In the genomic region with DNA sequence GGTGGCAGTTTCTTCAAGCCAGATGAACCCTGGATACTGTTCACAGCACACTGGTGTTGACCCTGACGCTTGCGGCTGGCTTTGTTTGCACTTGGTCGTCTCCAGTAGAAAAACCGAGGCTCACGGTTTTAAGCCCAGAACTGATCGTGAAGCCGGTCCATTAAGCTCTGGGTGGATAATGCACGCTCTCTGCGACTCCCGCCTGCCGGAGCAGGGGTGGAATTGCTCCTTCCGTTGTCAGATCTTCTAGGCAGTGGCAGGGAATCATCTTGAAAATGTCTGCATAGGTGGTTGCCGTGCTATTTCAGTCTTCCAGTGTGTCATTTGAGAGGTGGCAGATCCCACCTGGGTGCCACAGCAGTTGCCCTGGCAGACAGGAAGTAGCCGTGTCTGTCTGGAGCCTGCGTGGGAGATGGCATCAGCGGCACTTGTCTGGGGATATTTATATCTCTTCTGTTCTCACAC, we compare ENCODE assay signal across 8 cellular contexts. TPM values are rescaled to one million over a fixed set of nuclear protein-coding genes. Genes with fewer than 3 reads are reported as not detected.
DNase-seq lines count a peak whose midpoint lies in the region; ATAC-seq and TF ChIP-seq lines count a peak whose summit lies in the region.

No MANE protein-coding gene starts in this region.

- peaks cover 21% of the 10 kb centered on the region for H3K4me1 ChIP-seq in body of pancreas

- ATAC-seq in body of pancreas: peak; percentile 49
- no peak for ATAC-seq in GM21360 (IDR thresholded peaks at IDR 0.05; ENCODE audit: unreplicated experiment)
- no peak for ATAC-seq in HG02970 (IDR thresholded peaks at IDR 0.05; ENCODE audit: low FRiP score, unreplicated experiment)

- WGBS in body of pancreas, 2 donors: 47 to 65% methylated on average over 8 to 16 of the region's 16 CpGs

- peak overlapping the region; percentile 4 to 63 (median 46) for H3K27ac ChIP-seq in body of pancreas

- no peaks in the 10 kb centered on the region for H3K9me3 ChIP-seq in body of pancreas

- peak; percentile 60 for DNase-seq in DMS79 treated with DMSO at 0.1 percent for 48 hours (lab: John Stamatoyannopoulos, UW)
- DNase-seq in SHP77 (lab: John Stamatoyannopoulos, UW): peak; percentile 88 to 96
- peak; percentile 42 to 61 (median 56) for DNase-seq in body of pancreas
- DNase-seq in left kidney (ENCODE audit: low read depth, low spot score): peak; percentile 83
- peak; percentile 49 to 69 (median 62) for DNase-seq in stimulated activated naive CD4-positive, alpha-beta T cell (lab: John Stamatoyannopoulos, UW)
- DNase-seq in RPMI8226: no peak

- TF ChIP-seq CTCF in body of pancreas (IDR thresholded peaks at IDR 0.05): peak in 5 of 7 experiments; percentile 7 to 43 (median 38)

- intact Hi-C loops in body of pancreas (cut with DNase I): no loop called here

- peaks cover 5 to 10% of the 10 kb centered on the region in 2 donors for H3K36me3 ChIP-seq in body of pancreas (replicated peaks in 1 of 2; ENCODE audit: insufficient read depth in 1 of 2, low read depth in 2 of 2)

- TF ChIP-seq POLR2A in body of pancreas (IDR thresholded peaks at IDR 0.05): peak in 1 of 3 donors; percentile 22

- no peaks in the 10 kb centered on the region for H3K27me3 ChIP-seq in body of pancreas

- H3K4me3 ChIP-seq in body of pancreas: no peak overlapping the region

RNA-seq across cellular contexts. Expression of a gene that starts 35.9 kb away (rescaled TPM):
- 10 to 100 TPM; 20.2 to 23.4 TPM for total RNA-seq in body of pancreas

RNA-seq across cellular contexts. Expression of a gene that starts 57.5 kb away (rescaled TPM):
- total RNA-seq in body of pancreas: 10 to 100 TPM; 16.2 to 17.6 TPM
